ENCODE assay signal across 11 cellular contexts in genomic region chr16:5070431-5071186, GRCh38. TPM values are rescaled to one million over a fixed set of nuclear protein-coding genes. Genes with fewer than 3 reads are reported as not detected.
DNase-seq lines count a peak whose midpoint lies in the region; ATAC-seq, FAIRE-seq and TF ChIP-seq lines count a peak whose summit lies in the region.
"Had no signal": no experiment of that assay in that cellular context is flagged by ENCODE, and none has a peak within 500 bp of the region (broad histone marks: within the 10 kb centered on the region; RNA-seq: fewer than 3 reads in every experiment).

No MANE protein-coding gene starts in this region.

- no peak for FAIRE-seq in urothelium cell line (lab: Jason Lieb, UNC)

- H3K27ac ChIP-seq in VCaP: peak overlapping the region; percentile 71; the same call in 1 of the 2 replicates

- peak overlapping the region; percentile 90 for H3K27ac Mint-ChIP-seq in activated CD4-positive, alpha-beta T cell treated with anti-CD3 and anti-CD28 coated beads for 36 hours
- no peak overlapping the region for H3K27ac Mint-ChIP-seq in glutamatergic neuron (ENCODE audit: unreplicated experiment)
- H3K27ac Mint-ChIP-seq in stimulated activated effector memory CD8-positive, alpha-beta T cell treated with anti-CD3 and anti-CD28 coated beads, Interleukin-12 subunit alpha, Interleukin-12 subunit beta, amount 100 ng/mL, for 72 hours: peak overlapping the region; percentile 98

- peaks cover 13% of the 10 kb centered on the region for H3K36me3 Mint-ChIP-seq in activated CD4-positive, alpha-beta T cell treated with anti-CD3 and anti-CD28 coated beads for 36 hours (ENCODE audit: low read depth)
- H3K36me3 Mint-ChIP-seq in glutamatergic neuron (ENCODE audit: unreplicated experiment): no peaks in the 10 kb centered on the region
- H3K36me3 Mint-ChIP-seq in stimulated activated effector memory CD8-positive, alpha-beta T cell treated with anti-CD3 and anti-CD28 coated beads, Interleukin-12 subunit alpha, Interleukin-12 subunit beta, amount 100 ng/mL, for 72 hours: peaks cover 36% of the 10 kb centered on the region

- in situ Hi-C loops in HAP-1 (cut with MboI; ENCODE audit: low sequenced_read_pairs): no loop called here

- TF ChIP-seq CTCF in VCaP (conservative IDR thresholded peaks at IDR 0.05) (no peak), glutamatergic neuron (IDR thresholded peaks at IDR 0.05; ENCODE audit: partially characterized antibody, unreplicated experiment) (no peak)

- H3K27me3 ChIP-seq in HAP-1 (ENCODE audit: low read depth): peaks cover 20% of the 10 kb centered on the region

- H3K4me1 ChIP-seq in HAP-1: peaks cover 3% of the 10 kb centered on the region; the same call in 1 of the 2 replicates

- no peak for ATAC-seq in activated CD4-positive, alpha-beta T cell treated with anti-CD3 and anti-CD28 coated beads for 36 hours
- no peak for ATAC-seq in stimulated activated effector memory CD8-positive, alpha-beta T cell treated with anti-CD3 and anti-CD28 coated beads, Interleukin-12 subunit alpha, Interleukin-12 subunit beta, amount 100 ng/mL, for 72 hours

- CTCF ChIA-PET in activated CD4-positive, alpha-beta T cell treated with anti-CD3 and anti-CD28 coated beads for 36 hours (lab: Charles Lee): interaction anchor here (1.0 kb wide), 1 partner anchor 14 kb away, joined by 5 read pairs; no protein-coding TSS in a partner anchor

- H3K27me3 Mint-ChIP-seq in activated CD4-positive, alpha-beta T cell treated with anti-CD3 and anti-CD28 coated beads for 36 hours: no peaks in the 10 kb centered on the region
- peaks cover 3% of the 10 kb centered on the region for H3K27me3 Mint-ChIP-seq in glutamatergic neuron (ENCODE audit: unreplicated experiment)

- H3K4me3 Mint-ChIP-seq in activated CD4-positive, alpha-beta T cell treated with anti-CD3 and anti-CD28 coated beads for 36 hours: peak overlapping the region; percentile 90
- peak overlapping the region; percentile 96 for H3K4me3 Mint-ChIP-seq in glutamatergic neuron (ENCODE audit: unreplicated experiment)
- peak overlapping the region; percentile 97 for H3K4me3 Mint-ChIP-seq in stimulated activated effector memory CD8-positive, alpha-beta T cell treated with anti-CD3 and anti-CD28 coated beads, Interleukin-12 subunit alpha, Interleukin-12 subunit beta, amount 100 ng/mL, for 72 hours

- no peaks in the 10 kb centered on the region for H3K9me3 ChIP-seq in HAP-1

- peaks cover 21% of the 10 kb centered on the region for H3K4me1 Mint-ChIP-seq in activated CD4-positive, alpha-beta T cell treated with anti-CD3 and anti-CD28 coated beads for 36 hours
- peaks cover 2% of the 10 kb centered on the region for H3K4me1 Mint-ChIP-seq in glutamatergic neuron (ENCODE audit: low read depth, unreplicated experiment)
- H3K4me1 Mint-ChIP-seq in stimulated activated effector memory CD8-positive, alpha-beta T cell treated with anti-CD3 and anti-CD28 coated beads, Interleukin-12 subunit alpha, Interleukin-12 subunit beta, amount 100 ng/mL, for 72 hours: peaks cover 28% of the 10 kb centered on the region

- intact Hi-C loops in activated CD4-positive, alpha-beta T cell treated with anti-CD3 and anti-CD28 coated beads for 36 hours (cut with DNase I, micrococcal nuclease): loop anchor here (1.0 to 10.0 kb wide), 5 partner anchors 27 to 816 kb away; partner anchors contain the start of genes NAGPA (in 2 of the 2), EEF2KMT (in 1 of the 2) and ROGDI (in 1 of the 2)

- POLR2A ChIA-PET in activated CD4-positive, alpha-beta T cell treated with anti-CD3 and anti-CD28 coated beads for 36 hours (lab: Charles Lee): interaction anchor here (1.2 kb wide), 1 partner anchor 28 kb away, joined by 4 read pairs; no protein-coding TSS in a partner anchor

- H3K4me3 ChIP-seq in HAP-1: no peak overlapping the region

- no peaks in the 10 kb centered on the region for H3K9me3 Mint-ChIP-seq in activated CD4-positive, alpha-beta T cell treated with anti-CD3 and anti-CD28 coated beads for 36 hours (ENCODE audit: low read depth)
- peaks cover 2% of the 10 kb centered on the region for H3K9me3 Mint-ChIP-seq in glutamatergic neuron (ENCODE audit: unreplicated experiment)
- H3K9me3 Mint-ChIP-seq in stimulated activated effector memory CD8-positive, alpha-beta T cell treated with anti-CD3 and anti-CD28 coated beads, Interleukin-12 subunit alpha, Interleukin-12 subunit beta, amount 100 ng/mL, for 72 hours: no peaks in the 10 kb centered on the region

- DNase-seq in activated CD4-positive, alpha-beta T cell treated with anti-CD3 and anti-CD28 coated beads for 36 hours: no peak
- DNase-seq in activated CD4-positive, alpha-beta T cell treated with anti-CD3 and anti-CD28 coated beads, Interleukin-2, amount 50 U/mL, for 1 hour: no peak
- no peak for DNase-seq in glutamatergic neuron
- no peak for DNase-seq in stimulated activated effector memory CD8-positive, alpha-beta T cell treated with anti-CD3 and anti-CD28 coated beads, Interleukin-12 subunit alpha, Interleukin-12 subunit beta, amount 100 ng/mL, for 72 hours (ENCODE audit: low spot score in 2 of 2)
- DNase-seq in urothelium cell line (ENCODE audit: low spot score): no peak
- DNase-seq in HAP-1 (ENCODE audit: low spot score in 2 of 2): no peak
- DNase-seq in NOMO-1 (lab: John Stamatoyannopoulos, UW; ENCODE audit: unreplicated experiment in 2 of 2): no peak
- DNase-seq: KBM-7; NCI-H524; stimulated activated CD4-positive, alpha-beta T cell treated with anti-CD3 and anti-CD28 coated beads, Interleukin-1b, Interleukin-23, amount 100 ng/mL, for 48 hours had no signal

- H3K36me3 ChIP-seq in HAP-1 (replicated peaks): peaks cover 8% of the 10 kb centered on the region

RNA-seq across cellular contexts. Expression of gene ALG1, which starts 1.0 kb away (rescaled TPM):
- total RNA-seq in activated CD4-positive, alpha-beta T cell treated with anti-CD3 and anti-CD28 coated beads for 36 hours: 10 to 100 TPM; 15.7 to 18.1 TPM
- 18.8 TPM for total RNA-seq in glutamatergic neuron (ENCODE audit: unreplicated experiment)

RNA-seq across cellular contexts. Expression of gene C16orf89, which starts 4.9 kb away (rescaled TPM):
- not detected for total RNA-seq in activated CD4-positive, alpha-beta T cell treated with anti-CD3 and anti-CD28 coated beads for 36 hours
- not detected for total RNA-seq in glutamatergic neuron (ENCODE audit: unreplicated experiment)

RNA-seq across cellular contexts. Expression of gene EEF2KMT, which starts 27.0 kb away (rescaled TPM):
- total RNA-seq in activated CD4-positive, alpha-beta T cell treated with anti-CD3 and anti-CD28 coated beads for 36 hours: 10 to 100 TPM; 12.2 TPM
- total RNA-seq in glutamatergic neuron (ENCODE audit: unreplicated experiment): 12.9 TPM

RNA-seq across cellular contexts. Expression of gene NAGPA, which starts 36.9 kb away (rescaled TPM):
- total RNA-seq in activated CD4-positive, alpha-beta T cell treated with anti-CD3 and anti-CD28 coated beads for 36 hours: 10 to 100 TPM in 1 of 2 experiments, 1 to 10 TPM in 1; 8.9 to 10.2 TPM
- 9.7 TPM for total RNA-seq in glutamatergic neuron (ENCODE audit: unreplicated experiment)
